In the genomic region with DNA sequence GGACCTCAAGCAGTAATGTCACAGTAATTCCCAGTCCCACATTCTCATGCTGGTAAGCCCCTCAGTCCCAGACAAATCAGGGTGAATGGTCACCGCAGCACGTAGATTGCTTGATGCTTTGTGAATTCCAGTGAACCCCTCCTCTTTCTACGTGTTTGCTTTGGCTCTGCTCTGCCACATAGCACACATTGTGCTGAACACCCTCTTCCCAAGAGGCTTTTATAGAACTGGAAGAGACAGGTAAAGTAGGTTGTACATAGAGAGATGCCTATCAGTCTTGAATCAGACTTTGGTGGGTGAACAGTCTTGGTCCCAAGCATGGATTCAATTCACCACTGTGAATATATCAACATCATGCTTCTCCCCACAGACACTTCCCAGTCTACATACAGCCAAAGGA, we compare ENCODE assay signal across 1 cellular context.
TF ChIP-seq lines count a peak whose summit lies in the region.

No MANE protein-coding gene starts in this region.

TF ChIP-seq in K562, 482 proteins besides CTCF, POLR2A, EP300 and RAD21:
- TF ChIP-seq THAP7 (CRISPR knock-in tag; IDR thresholded peaks at IDR 0.05) (no peak), ZNF77 (CRISPR knock-in tag; IDR thresholded peaks at IDR 0.05) (no peak), ZNF354B (CRISPR knock-in tag; IDR thresholded peaks at IDR 0.05) (no peak), ZNF282 (CRISPR knock-in tag; IDR thresholded peaks at IDR 0.05) (no peak), RHOXF2B (CRISPR knock-in tag; conservative IDR thresholded peaks at IDR 0.05) (no peak), E2F4 (CRISPR knock-in tag; IDR thresholded peaks at IDR 0.05; ENCODE audit: low read depth) (no peak), ADNP (tag; IDR thresholded peaks at IDR 0.05) (no peak), CBX5 (IDR thresholded peaks at IDR 0.05; ENCODE audit: borderline replicate concordance, low read depth) (no peak), FOXJ3 (CRISPR knock-in tag; IDR thresholded peaks at IDR 0.05) (no peak), ZNF717 (CRISPR knock-in tag; IDR thresholded peaks at IDR 0.05) (no peak), MTA2 (IDR thresholded peaks at IDR 0.05; ENCODE audit: low read depth) (no peak), BRCA1 (IDR thresholded peaks at IDR 0.05) (no peak), BRCA1 (CRISPR knock-in tag; IDR thresholded peaks at IDR 0.05) (no peak), MYNN (IDR thresholded peaks at IDR 0.05) (no peak), MYNN (CRISPR knock-in tag; IDR thresholded peaks at IDR 0.05) (no peak), E2F6 (IDR thresholded peaks at IDR 0.05; ENCODE audit: borderline replicate concordance in 1 of 2, extremely low read depth in 1 of 2, insufficient read depth in 1 of 2, insufficient read length in 1 of 2, low read depth in 1 of 2, low read length in 1 of 2, poor library complexity in 1 of 2, severe bottlenecking in 1 of 2) (no peak), ZNF518B (CRISPR knock-in tag; IDR thresholded peaks at IDR 0.05) (no peak), ZBTB49 (CRISPR knock-in tag; IDR thresholded peaks at IDR 0.05; ENCODE audit: borderline replicate concordance) (no peak), CUX1 (CRISPR knock-in tag; IDR thresholded peaks at IDR 0.05) (no peak)
